ENCODE assay signal across 8 cellular contexts in genomic region chr5:124923131-124923530, GRCh38.
DNase-seq lines count a peak whose midpoint lies in the region; ATAC-seq and TF ChIP-seq lines count a peak whose summit lies in the region.

No MANE protein-coding gene starts in this region.

- intact Hi-C loops in gastrocnemius medialis (cut with DNase I; ENCODE audit: low total_unique reads) (no loop called here), uterus (cut with DNase I; ENCODE audit: low total_unique reads) (no loop called here)

- H3K9me3 ChIP-seq in gastrocnemius medialis (no peaks in the 10 kb centered on the region), uterus (no peaks in the 10 kb centered on the region)

- H3K27me3 ChIP-seq in gastrocnemius medialis (no peaks in the 10 kb centered on the region), uterus (no peaks in the 10 kb centered on the region)

- peak; percentile 23 for DNase-seq in DMS 273 (lab: John Stamatoyannopoulos, UW; ENCODE audit: unreplicated experiment)
- no peak for DNase-seq in DMS 273 treated with DMSO at 0.1 percent for 48 hours (lab: John Stamatoyannopoulos, UW)
- DNase-seq in NCI-H748 (lab: John Stamatoyannopoulos, UW; ENCODE audit: unreplicated experiment), result peak; percentile 99
- DNase-seq in fibroblast of pulmonary artery (ENCODE audit: low read depth), result peak; percentile 47
- DNase-seq in gastrocnemius medialis, result peak in 1 of 2 donors; percentile 23
- no peak for DNase-seq in islet precursor cell
- DNase-seq in activated T-cell treated with anti-CD3 and anti-CD28 coated beads, Interleukin-2, amount 50 U/mL, for 1 hour, result no peak
- no peak for DNase-seq in uterus

- H3K36me3 ChIP-seq in gastrocnemius medialis, result no peaks in the 10 kb centered on the region
- H3K36me3 ChIP-seq in uterus, result no peaks in the 10 kb centered on the region

- no peak overlapping the region for H3K4me3 ChIP-seq in fibroblast of pulmonary artery (replicated peaks; ENCODE audit: low read depth, low read length)
- no peak overlapping the region for H3K4me3 ChIP-seq in gastrocnemius medialis
- H3K4me3 ChIP-seq in uterus, result no peak overlapping the region

- TF ChIP-seq CTCF in fibroblast of pulmonary artery (IDR thresholded peaks at IDR 0.05; ENCODE audit: low read length, missing control alignments) (no peak), gastrocnemius medialis (IDR thresholded peaks at IDR 0.05 in 4 of 5, conservative IDR thresholded peaks at IDR 0.05 in 1 of 5) (no peak), uterus (IDR thresholded peaks at IDR 0.05) (no peak)

- no peak overlapping the region for H3K27ac ChIP-seq in gastrocnemius medialis
- H3K27ac ChIP-seq in uterus, result peak overlapping the region in 1 of 2 donors; percentile 19

- ATAC-seq in gastrocnemius medialis, result peak; percentile 92 to 96

- H3K4me1 ChIP-seq in gastrocnemius medialis (peaks cover 4 to 11% of the 10 kb centered on the region in 2 donors), uterus (no peaks in the 10 kb centered on the region)

- no peak for TF ChIP-seq POLR2A in gastrocnemius medialis (IDR thresholded peaks at IDR 0.05)
- no peak for TF ChIP-seq POLR2A in uterus (IDR thresholded peaks at IDR 0.05)

- in situ Hi-C loops in gastrocnemius medialis (cut with MboI; ENCODE audit: low sequenced_read_pairs in 4 of 4), result no loop called here

Comparison
In these comparisons a context has a peak if more than half of its experiments do, and no peak if none do; other contexts are left out.
1. DNase-seq: peak in DMS 273 (single experiment), NCI-H748 (single experiment) and fibroblast of pulmonary artery (single experiment); none in DMS 273 treated with DMSO at 0.1 percent for 48 hours (single experiment), islet precursor cell (single experiment), activated T-cell treated with anti-CD3 and anti-CD28 coated beads, Interleukin-2, amount 50 U/mL, for 1 hour (single experiment) and uterus (0 of 2).